Comparison of ENCODE assay signal across 9 cellular contexts in the genomic region with DNA sequence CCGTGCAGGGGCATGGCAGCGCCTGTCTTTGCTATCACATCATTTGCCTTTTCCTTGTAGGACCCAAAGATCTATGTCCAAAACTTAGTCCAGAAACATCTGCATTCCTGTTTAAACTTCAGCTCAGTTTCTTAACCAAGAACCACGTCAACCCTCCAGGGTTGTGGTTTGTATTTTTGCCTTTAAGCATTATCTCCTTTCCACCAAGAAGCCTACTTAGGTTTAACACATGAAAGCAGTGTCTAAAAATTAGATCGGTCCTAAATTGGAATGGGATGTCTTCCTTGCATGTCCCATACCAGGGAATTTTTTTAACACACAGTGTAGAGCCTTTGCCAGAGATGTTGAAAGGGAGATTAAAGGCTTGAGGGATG. TPM values are rescaled to one million over a fixed set of nuclear protein-coding genes. Genes with fewer than 3 reads are reported as not detected.
DNase-seq lines count a peak whose midpoint lies in the region; ATAC-seq and TF ChIP-seq lines count a peak whose summit lies in the region.
"Had no signal": no experiment of that assay in that cellular context is flagged by ENCODE, and none has a peak within 500 bp of the region (broad histone marks: within the 10 kb centered on the region; RNA-seq: fewer than 3 reads in every experiment).

No MANE protein-coding gene starts in this region.

- peaks cover 0 to 2% (median 0%) of the 10 kb centered on the region in 8 donors for H3K9me3 Mint-ChIP-seq in CD4-positive, alpha-beta memory T cell
- no peaks in the 10 kb centered on the region for H3K9me3 Mint-ChIP-seq in endothelial cell (ENCODE audit: unreplicated experiment)

- peak overlapping the region; percentile 80 to 91 (median 82) for H3K4me3 Mint-ChIP-seq in CD4-positive, alpha-beta memory T cell
- H3K4me3 Mint-ChIP-seq in endothelial cell (ENCODE audit: unreplicated experiment) = no peak overlapping the region

- peaks cover 15 to 35% (median 24%) of the 10 kb centered on the region in 4 donors for H3K4me1 Mint-ChIP-seq in CD4-positive, alpha-beta memory T cell
- peaks cover 9% of the 10 kb centered on the region for H3K4me1 Mint-ChIP-seq in endothelial cell (ENCODE audit: unreplicated experiment)

- no peaks in the 10 kb centered on the region for H3K27me3 Mint-ChIP-seq in CD4-positive, alpha-beta memory T cell
- peaks cover 6% of the 10 kb centered on the region for H3K27me3 Mint-ChIP-seq in endothelial cell (ENCODE audit: unreplicated experiment)

- H3K27me3 ChIP-seq in CD4-positive, alpha-beta memory T cell (ENCODE audit: insufficient read depth, low read length) = no peaks in the 10 kb centered on the region
- H3K27me3 ChIP-seq in psoas muscle (ENCODE audit: insufficient read depth in 3 of 3, low read length in 2 of 3) = no peaks in the 10 kb centered on the region

- peaks cover 22% of the 10 kb centered on the region for H3K4me1 ChIP-seq in CD4-positive, alpha-beta memory T cell (ENCODE audit: insufficient read depth, low read length)
- no peaks in the 10 kb centered on the region for H3K4me1 ChIP-seq in psoas muscle

- POLR2A ChIA-PET in CD4-positive, alpha-beta memory T cell (lab: Charles Lee; ENCODE audit: partially characterized antibody) = interaction anchor here (1.0 to 1.9 kb wide), 10 partner anchors 33 to 320 kb away, joined by 3 to 37 read pairs (median 4); partner anchors contain the start of genes DHRS12 and INTS6
- POLR2A ChIA-PET in RWPE1 (lab: Yijun Ruan, JAX; ENCODE audit: low non-redundant PET) = no interaction called here

- H3K27ac ChIP-seq in CD4-positive, alpha-beta memory T cell (ENCODE audit: low read depth, low read length) = peak overlapping the region; percentile 80
- H3K27ac ChIP-seq in RWPE1 (peak overlapping the region; percentile 8; the same call in 1 of the 2 replicates), psoas muscle (peak overlapping the region; percentile 10)

- H3K9me3 ChIP-seq in CD4-positive, alpha-beta memory T cell (ENCODE audit: control insufficient read depth in 1 of 2, low read length in 2 of 2) = no peaks in the 10 kb centered on the region
- no peaks in the 10 kb centered on the region for H3K9me3 ChIP-seq in psoas muscle

- no peak for ATAC-seq in psoas muscle

- intact Hi-C loops in CD4-positive, alpha-beta memory T cell (cut with micrococcal nuclease) = loop anchor here (2.0 kb wide), 1 partner anchor 38 kb away; no protein-coding TSS in a partner anchor
- intact Hi-C loops in psoas muscle (cut with DNase I) = no loop called here

- no peak for DNase-seq in CD4-positive, alpha-beta memory T cell
- no peak for DNase-seq in RWPE1 (ENCODE audit: low spot score)
- no peak for DNase-seq in endothelial cell (ENCODE audit: low spot score)
- no peak for DNase-seq in psoas muscle
- no peak for DNase-seq in NCI-H524 (lab: John Stamatoyannopoulos, UW)
- no peak for DNase-seq in Kasumi-1 (lab: John Stamatoyannopoulos, UW)
- DNase-seq in A172 (ENCODE audit: low spot score) = no peak
- no peak for DNase-seq in hepatic stellate cell (ENCODE audit: low spot score)
- DNase-seq: NCI-H748 treated with DMSO at 0.1 percent for 48 hours had no signal

- CTCF ChIA-PET in CD4-positive, alpha-beta memory T cell (lab: Charles Lee; ENCODE audit: partially characterized antibody) = interaction anchor here (1.3 to 2.5 kb wide), 6 partner anchors 22 to 312 kb away, joined by 3 to 10 read pairs (median 6); partner anchors contain the start of gene INTS6
- CTCF ChIA-PET in RWPE1 (lab: Yijun Ruan, JAX) = no interaction called here

- peak overlapping the region in 1 of 2 donors; percentile 17 for H3K4me3 ChIP-seq in CD4-positive, alpha-beta memory T cell (ENCODE audit: low read length in 2 of 2)
- H3K4me3 ChIP-seq in psoas muscle = no peak overlapping the region

- TF ChIP-seq CTCF in RWPE1 (conservative IDR thresholded peaks at IDR 0.05; ENCODE audit: low read depth) (no peak), endothelial cell (IDR thresholded peaks at IDR 0.05; ENCODE audit: unreplicated experiment) (no peak), psoas muscle (IDR thresholded peaks at IDR 0.05) (no peak)

- WGBS in psoas muscle, 3 donors = 58 to 70% (median 67%) methylated on average over 4 of the region's 4 CpGs

- peak overlapping the region; percentile 92 to 96 (median 95) for H3K27ac Mint-ChIP-seq in CD4-positive, alpha-beta memory T cell
- H3K27ac Mint-ChIP-seq in endothelial cell (ENCODE audit: unreplicated experiment) = peak overlapping the region; percentile 49

- peaks cover 30 to 41% of the 10 kb centered on the region in 2 donors for H3K36me3 Mint-ChIP-seq in CD4-positive, alpha-beta memory T cell
- H3K36me3 Mint-ChIP-seq in endothelial cell (ENCODE audit: low read depth, unreplicated experiment) = peaks cover 31% of the 10 kb centered on the region

- no peaks in the 10 kb centered on the region for H3K36me3 ChIP-seq in CD4-positive, alpha-beta memory T cell (ENCODE audit: insufficient read depth, low read length)
- H3K36me3 ChIP-seq in psoas muscle (ENCODE audit: insufficient read depth in 1 of 2, low read depth in 1 of 2) = peaks cover 0 to 5% of the 10 kb centered on the region in 2 donors

RNA-seq across cellular contexts. Expression of gene DHRS12, which starts 38.8 kb away (rescaled TPM):
- 10 to 100 TPM; 23.6 to 24.3 TPM for total RNA-seq in CD4-positive, alpha-beta memory T cell
- 10 to 100 TPM; 37.1 to 38.9 TPM for polyA plus RNA-seq in CD4-positive, alpha-beta memory T cell
- 13.3 TPM for total RNA-seq in endothelial cell (ENCODE audit: unreplicated experiment)
- total RNA-seq in psoas muscle = 10 to 100 TPM in 1 of 4 donors, 1 to 10 TPM in 3; 4.1 to 10.1 (median 6.9) TPM
- polyA plus RNA-seq in psoas muscle = 1 to 10 TPM; 3.4 to 4.9 (median 3.4) TPM
- total RNA-seq in A172 (2014; rRNA removed; shearing (Covaris generic)) = 3.1 and 6.1 TPM in 2 replicates

Comparison
In these comparisons a context has a peak if more than half of its experiments do, and no peak if none do; other contexts are left out.
1. H3K27ac ChIP-seq: peak in every context shown above with its lines; median percentile 80 in CD4-positive, alpha-beta memory T cell; 10 in psoas muscle; 8 in RWPE1.